In the genomic region with DNA sequence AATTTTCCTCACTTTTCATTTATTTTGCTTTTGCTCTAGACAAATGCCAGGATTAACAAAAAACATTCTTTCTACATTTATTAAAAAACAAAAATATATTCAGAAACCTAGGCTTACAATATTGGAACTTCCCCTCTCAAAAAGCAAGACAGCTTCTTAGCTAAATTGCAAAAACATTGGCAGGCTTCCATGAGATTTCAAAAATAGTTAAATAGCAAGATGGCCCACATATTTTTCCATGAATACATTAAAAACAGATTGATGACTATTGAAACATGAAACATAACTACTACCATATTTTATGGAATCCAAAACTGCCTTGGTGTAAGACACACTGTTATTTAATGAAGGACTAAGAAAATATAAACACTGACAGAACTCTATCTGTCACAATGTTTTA, we compare ENCODE assay signal across 15 cellular contexts.
"Had no signal": no experiment of that assay in that cellular context is flagged by ENCODE, and none has a peak within 500 bp of the region (broad histone marks: within the 10 kb centered on the region; RNA-seq: fewer than 3 reads in every experiment).

No MANE protein-coding gene starts in this region.

- H3K36me3 Mint-ChIP-seq: natural killer cell treated with Interleukin-12 subunit alpha and Interleukin-12 subunit beta and Interleukin-15 and Interleukin-18, amount 100 ng/mL, for 72 hours had no signal

- H3K27ac ChIP-seq: ascending aorta, breast epithelium, hepatocyte, tibial artery had no signal

- H3K4me3 ChIP-seq: ascending aorta, breast epithelium, hepatocyte, tibial artery had no signal

- H3K4me3 Mint-ChIP-seq: activated T-cell treated with anti-CD3 and anti-CD28 coated beads, Interleukin-2, amount 50 U/mL, for 72 hours; natural killer cell treated with Interleukin-12 subunit alpha and Interleukin-12 subunit beta and Interleukin-15 and Interleukin-18, amount 100 ng/mL, for 72 hours had no signal

- H3K4me1 ChIP-seq: ascending aorta, breast epithelium, tibial artery had no signal

- H3K9me3 Mint-ChIP-seq: activated T-cell treated with anti-CD3 and anti-CD28 coated beads, Interleukin-2, amount 50 U/mL, for 72 hours; natural killer cell treated with Interleukin-12 subunit alpha and Interleukin-12 subunit beta and Interleukin-15 and Interleukin-18, amount 100 ng/mL, for 72 hours had no signal

- H3K4me2 ChIP-seq: hepatocyte had no signal

- DNase-seq: activated CD4-positive, alpha-beta T cell treated with anti-CD3 and anti-CD28 coated beads, Interleukin-2, amount 50 U/mL, for 4 hours; activated effector memory CD4-positive, alpha-beta T cell treated with anti-CD3 and anti-CD28 coated beads, Interleukin-2, amount 50 U/mL, for 16 hours; activated naive CD4-positive, alpha-beta T cell treated with anti-CD3 and anti-CD28 coated beads, Interleukin-2, amount 50 U/mL, for 16 hours; activated T-cell treated with anti-CD3 and anti-CD28 coated beads, Interleukin-2, amount 50 U/mL, for 72 hours; effector CD4-positive, alpha-beta T cell; left cardiac atrium; mesendoderm; nucleus accumbens; stimulated activated naive CD4-positive, alpha-beta T cell; substantia nigra; tibial artery had no signal

- H3K27me3 ChIP-seq: ascending aorta, breast epithelium, hepatocyte had no signal

- H3K9me3 ChIP-seq: ascending aorta, breast epithelium, tibial artery had no signal

- H3K27ac Mint-ChIP-seq: activated T-cell treated with anti-CD3 and anti-CD28 coated beads, Interleukin-2, amount 50 U/mL, for 72 hours; natural killer cell treated with Interleukin-12 subunit alpha and Interleukin-12 subunit beta and Interleukin-15 and Interleukin-18, amount 100 ng/mL, for 72 hours had no signal

- H3K36me3 ChIP-seq: ascending aorta, breast epithelium, tibial artery had no signal
